1 cellular context compared by ENCODE assay signal in the genomic region with DNA sequence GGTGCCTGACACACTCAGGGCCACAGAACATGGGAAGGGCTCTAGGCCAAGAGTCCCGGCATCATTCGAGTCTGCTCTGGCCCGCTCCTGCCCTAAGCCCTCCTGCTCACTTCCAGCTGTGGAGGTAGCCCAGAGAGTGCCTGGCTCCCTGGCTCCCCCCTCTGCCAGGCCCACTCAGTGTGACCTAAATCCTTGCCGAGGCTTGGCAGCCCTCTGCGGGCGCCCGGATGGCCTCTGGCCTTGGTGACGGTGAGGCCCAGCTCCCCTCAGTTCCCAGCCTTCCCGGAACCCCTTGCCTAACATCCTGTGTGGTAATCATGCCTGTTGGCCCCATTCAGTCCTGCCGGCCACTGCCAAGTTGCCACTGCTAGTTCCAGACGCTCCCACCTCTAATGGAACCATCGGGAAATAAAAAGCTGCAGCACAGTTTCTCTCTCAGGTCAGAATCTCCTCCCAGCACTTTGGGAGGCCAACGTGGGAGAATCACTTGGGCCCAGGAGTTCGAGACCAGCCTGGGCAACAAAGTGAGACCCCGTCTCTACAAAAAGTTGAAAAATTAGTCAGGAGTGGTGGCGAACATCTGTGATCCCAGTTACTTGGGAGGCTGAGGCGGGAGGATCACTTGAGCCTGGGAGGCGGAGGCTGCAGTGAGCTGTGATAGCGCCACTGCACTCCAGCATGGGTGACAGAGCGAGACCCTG.
A peak's percentile ranks its signal among the peaks of the same experiment; 100 is the strongest.
TF ChIP-seq lines count a peak whose summit lies in the region.

No MANE protein-coding gene starts in this region.

TF ChIP-seq in HepG2, 621 proteins besides CTCF, POLR2A, EP300 and RAD21 (continued from another document and continues in another):
- TF ChIP-seq, protein P1, sequence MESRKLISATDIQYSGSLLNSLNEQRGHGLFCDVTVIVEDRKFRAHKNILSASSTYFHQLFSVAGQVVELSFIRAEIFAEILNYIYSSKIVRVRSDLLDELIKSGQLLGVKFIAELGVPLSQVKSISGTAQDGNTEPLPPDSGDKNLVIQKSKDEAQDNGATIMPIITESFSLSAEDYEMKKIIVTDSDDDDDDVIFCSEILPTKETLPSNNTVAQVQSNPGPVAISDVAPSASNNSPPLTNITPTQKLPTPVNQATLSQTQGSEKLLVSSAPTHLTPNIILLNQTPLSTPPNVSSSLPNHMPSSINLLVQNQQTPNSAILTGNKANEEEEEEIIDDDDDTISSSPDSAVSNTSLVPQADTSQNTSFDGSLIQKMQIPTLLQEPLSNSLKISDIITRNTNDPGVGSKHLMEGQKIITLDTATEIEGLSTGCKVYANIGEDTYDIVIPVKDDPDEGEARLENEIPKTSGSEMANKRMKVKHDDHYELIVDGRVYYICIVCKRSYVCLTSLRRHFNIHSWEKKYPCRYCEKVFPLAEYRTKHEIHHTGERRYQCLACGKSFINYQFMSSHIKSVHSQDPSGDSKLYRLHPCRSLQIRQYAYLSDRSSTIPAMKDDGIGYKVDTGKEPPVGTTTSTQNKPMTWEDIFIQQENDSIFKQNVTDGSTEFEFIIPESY (CRISPR knock-in tag; IDR thresholded peaks at IDR 0.05), result peak; percentile 78
- TF ChIP-seq HDAC2 (CRISPR knock-in tag; IDR thresholded peaks at IDR 0.05), result peak; percentile 90
- peak; percentile 97 for TF ChIP-seq ZNF121 (CRISPR knock-in tag; IDR thresholded peaks at IDR 0.05)
- TF ChIP-seq ZNF891 (CRISPR knock-in tag; IDR thresholded peaks at IDR 0.05), result peak; percentile 96
- no peak for TF ChIP-seq DDIT3 (CRISPR knock-in tag; IDR thresholded peaks at IDR 0.05)
- no peak; the same call in 1 of the 2 replicates for TF ChIP-seq THAP9 (CRISPR knock-in tag; IDR thresholded peaks at IDR 0.05; ENCODE audit: borderline replicate concordance)
- TF ChIP-seq ZNF12 (CRISPR knock-in tag; IDR thresholded peaks at IDR 0.05), result peak; percentile 82
- TF ChIP-seq, protein P2, sequence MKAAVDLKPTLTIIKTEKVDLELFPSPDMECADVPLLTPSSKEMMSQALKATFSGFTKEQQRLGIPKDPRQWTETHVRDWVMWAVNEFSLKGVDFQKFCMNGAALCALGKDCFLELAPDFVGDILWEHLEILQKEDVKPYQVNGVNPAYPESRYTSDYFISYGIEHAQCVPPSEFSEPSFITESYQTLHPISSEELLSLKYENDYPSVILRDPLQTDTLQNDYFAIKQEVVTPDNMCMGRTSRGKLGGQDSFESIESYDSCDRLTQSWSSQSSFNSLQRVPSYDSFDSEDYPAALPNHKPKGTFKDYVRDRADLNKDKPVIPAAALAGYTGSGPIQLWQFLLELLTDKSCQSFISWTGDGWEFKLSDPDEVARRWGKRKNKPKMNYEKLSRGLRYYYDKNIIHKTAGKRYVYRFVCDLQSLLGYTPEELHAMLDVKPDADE (CRISPR knock-in tag; IDR thresholded peaks at IDR 0.05), result no peak
- TF ChIP-seq CAMTA2 (CRISPR knock-in tag; IDR thresholded peaks at IDR 0.05; ENCODE audit: borderline replicate concordance), result no peak
- TF ChIP-seq SOX13 (IDR thresholded peaks at IDR 0.05), result no peak
- peak in 1 of 2 experiments; percentile 85; a peak in 2 of 4 replicates for TF ChIP-seq SOX13 (CRISPR knock-in tag; conservative IDR thresholded peaks at IDR 0.05 in 1 of 2, IDR thresholded peaks at IDR 0.05 in 1 of 2)
- no peak for TF ChIP-seq ZNF326 (CRISPR knock-in tag; IDR thresholded peaks at IDR 0.05; ENCODE audit: borderline replicate concordance)
- 0 out of 2 replicates have a peak, but pooled peaks have one; percentile 70 for TF ChIP-seq TP53 (CRISPR knock-in tag; conservative IDR thresholded peaks at IDR 0.05)
- TF ChIP-seq SP2 (CRISPR knock-in tag; IDR thresholded peaks at IDR 0.05), result no peak
- no peak for TF ChIP-seq HOXA7 (CRISPR knock-in tag; IDR thresholded peaks at IDR 0.05)
- peak; percentile 96 for TF ChIP-seq CEBPG (CRISPR knock-in tag; IDR thresholded peaks at IDR 0.05)
- TF ChIP-seq ZNF24 (IDR thresholded peaks at IDR 0.05), result no peak
- peak; percentile 49; the same call in 1 of the 2 replicates for TF ChIP-seq ZNF652 (CRISPR knock-in tag; IDR thresholded peaks at IDR 0.05; ENCODE audit: borderline replicate concordance, low read depth)
- TF ChIP-seq MIER3 (CRISPR knock-in tag; IDR thresholded peaks at IDR 0.05; ENCODE audit: borderline replicate concordance), result peak; percentile 95
- TF ChIP-seq ZNF619 (CRISPR knock-in tag; IDR thresholded peaks at IDR 0.05), result no peak
- TF ChIP-seq ZNF567 (CRISPR knock-in tag; IDR thresholded peaks at IDR 0.05; ENCODE audit: borderline replicate concordance), result no peak
- no peak for TF ChIP-seq MZF1 (CRISPR knock-in tag; IDR thresholded peaks at IDR 0.05; ENCODE audit: borderline replicate concordance)
- TF ChIP-seq ARID3A (IDR thresholded peaks at IDR 0.05; ENCODE audit: low read depth, low read length), result no peak
- peak; percentile 85; the same call in 1 of the 2 replicates for TF ChIP-seq ZC3H4 (CRISPR knock-in tag; IDR thresholded peaks at IDR 0.05; ENCODE audit: borderline replicate concordance)
- TF ChIP-seq, protein P3, sequence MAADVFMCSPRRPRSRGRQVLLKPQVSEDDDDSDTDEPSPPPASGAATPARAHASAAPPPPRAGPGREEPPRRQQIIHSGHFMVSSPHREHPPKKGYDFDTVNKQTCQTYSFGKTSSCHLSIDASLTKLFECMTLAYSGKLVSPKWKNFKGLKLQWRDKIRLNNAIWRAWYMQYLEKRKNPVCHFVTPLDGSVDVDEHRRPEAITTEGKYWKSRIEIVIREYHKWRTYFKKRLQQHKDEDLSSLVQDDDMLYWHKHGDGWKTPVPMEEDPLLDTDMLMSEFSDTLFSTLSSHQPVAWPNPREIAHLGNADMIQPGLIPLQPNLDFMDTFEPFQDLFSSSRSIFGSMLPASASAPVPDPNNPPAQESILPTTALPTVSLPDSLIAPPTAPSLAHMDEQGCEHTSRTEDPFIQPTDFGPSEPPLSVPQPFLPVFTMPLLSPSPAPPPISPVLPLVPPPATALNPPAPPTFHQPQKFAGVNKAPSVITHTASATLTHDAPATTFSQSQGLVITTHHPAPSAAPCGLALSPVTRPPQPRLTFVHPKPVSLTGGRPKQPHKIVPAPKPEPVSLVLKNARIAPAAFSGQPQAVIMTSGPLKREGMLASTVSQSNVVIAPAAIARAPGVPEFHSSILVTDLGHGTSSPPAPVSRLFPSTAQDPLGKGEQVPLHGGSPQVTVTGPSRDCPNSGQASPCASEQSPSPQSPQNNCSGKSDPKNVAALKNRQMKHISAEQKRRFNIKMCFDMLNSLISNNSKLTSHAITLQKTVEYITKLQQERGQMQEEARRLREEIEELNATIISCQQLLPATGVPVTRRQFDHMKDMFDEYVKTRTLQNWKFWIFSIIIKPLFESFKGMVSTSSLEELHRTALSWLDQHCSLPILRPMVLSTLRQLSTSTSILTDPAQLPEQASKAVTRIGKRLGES (CRISPR knock-in tag; IDR thresholded peaks at IDR 0.05; ENCODE audit: borderline replicate concordance), result no peak
- TF ChIP-seq CC2D1A (CRISPR knock-in tag; IDR thresholded peaks at IDR 0.05), result no peak
- TF ChIP-seq, protein P4, sequence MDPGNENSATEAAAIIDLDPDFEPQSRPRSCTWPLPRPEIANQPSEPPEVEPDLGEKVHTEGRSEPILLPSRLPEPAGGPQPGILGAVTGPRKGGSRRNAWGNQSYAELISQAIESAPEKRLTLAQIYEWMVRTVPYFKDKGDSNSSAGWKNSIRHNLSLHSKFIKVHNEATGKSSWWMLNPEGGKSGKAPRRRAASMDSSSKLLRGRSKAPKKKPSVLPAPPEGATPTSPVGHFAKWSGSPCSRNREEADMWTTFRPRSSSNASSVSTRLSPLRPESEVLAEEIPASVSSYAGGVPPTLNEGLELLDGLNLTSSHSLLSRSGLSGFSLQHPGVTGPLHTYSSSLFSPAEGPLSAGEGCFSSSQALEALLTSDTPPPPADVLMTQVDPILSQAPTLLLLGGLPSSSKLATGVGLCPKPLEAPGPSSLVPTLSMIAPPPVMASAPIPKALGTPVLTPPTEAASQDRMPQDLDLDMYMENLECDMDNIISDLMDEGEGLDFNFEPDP (CRISPR knock-in tag; conservative IDR thresholded peaks at IDR 0.05), result no peak
- no peak for TF ChIP-seq ZNF138 (CRISPR knock-in tag; IDR thresholded peaks at IDR 0.05; ENCODE audit: low read depth)
- TF ChIP-seq GMEB2 (CRISPR knock-in tag; IDR thresholded peaks at IDR 0.05; ENCODE audit: low read depth), result no peak
- TF ChIP-seq TOPORS (CRISPR knock-in tag; IDR thresholded peaks at IDR 0.05), result no peak
- peak; percentile 87; the same call in 1 of the 2 replicates for TF ChIP-seq ZIK1 (CRISPR knock-in tag; IDR thresholded peaks at IDR 0.05; ENCODE audit: borderline replicate concordance, low read depth)
- TF ChIP-seq SMARCC2 (IDR thresholded peaks at IDR 0.05), result no peak
- TF ChIP-seq, protein P5, sequence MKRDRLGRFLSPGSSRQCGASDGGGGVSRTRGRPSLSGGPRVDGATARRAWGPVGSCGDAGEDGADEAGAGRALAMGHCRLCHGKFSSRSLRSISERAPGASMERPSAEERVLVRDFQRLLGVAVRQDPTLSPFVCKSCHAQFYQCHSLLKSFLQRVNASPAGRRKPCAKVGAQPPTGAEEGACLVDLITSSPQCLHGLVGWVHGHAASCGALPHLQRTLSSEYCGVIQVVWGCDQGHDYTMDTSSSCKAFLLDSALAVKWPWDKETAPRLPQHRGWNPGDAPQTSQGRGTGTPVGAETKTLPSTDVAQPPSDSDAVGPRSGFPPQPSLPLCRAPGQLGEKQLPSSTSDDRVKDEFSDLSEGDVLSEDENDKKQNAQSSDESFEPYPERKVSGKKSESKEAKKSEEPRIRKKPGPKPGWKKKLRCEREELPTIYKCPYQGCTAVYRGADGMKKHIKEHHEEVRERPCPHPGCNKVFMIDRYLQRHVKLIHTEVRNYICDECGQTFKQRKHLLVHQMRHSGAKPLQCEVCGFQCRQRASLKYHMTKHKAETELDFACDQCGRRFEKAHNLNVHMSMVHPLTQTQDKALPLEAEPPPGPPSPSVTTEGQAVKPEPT (CRISPR knock-in tag; IDR thresholded peaks at IDR 0.05; ENCODE audit: low read depth), result no peak
- peak; percentile 60; the same call in 1 of the 2 replicates for TF ChIP-seq NCOR1 (IDR thresholded peaks at IDR 0.05; ENCODE audit: borderline replicate concordance, low read length)
- no peak for TF ChIP-seq ZNF317 (CRISPR knock-in tag; IDR thresholded peaks at IDR 0.05)
- TF ChIP-seq IRX3 (CRISPR knock-in tag; IDR thresholded peaks at IDR 0.05; ENCODE audit: borderline replicate concordance, low read depth), result no peak
- TF ChIP-seq ZNF557 (CRISPR knock-in tag; IDR thresholded peaks at IDR 0.05), result no peak
- no peak for TF ChIP-seq IKZF4 (CRISPR knock-in tag; IDR thresholded peaks at IDR 0.05; ENCODE audit: borderline replicate concordance, low read depth, not compliant biosample characterization)
